ENCODE assay signal across 18 cellular contexts in the genomic region with DNA sequence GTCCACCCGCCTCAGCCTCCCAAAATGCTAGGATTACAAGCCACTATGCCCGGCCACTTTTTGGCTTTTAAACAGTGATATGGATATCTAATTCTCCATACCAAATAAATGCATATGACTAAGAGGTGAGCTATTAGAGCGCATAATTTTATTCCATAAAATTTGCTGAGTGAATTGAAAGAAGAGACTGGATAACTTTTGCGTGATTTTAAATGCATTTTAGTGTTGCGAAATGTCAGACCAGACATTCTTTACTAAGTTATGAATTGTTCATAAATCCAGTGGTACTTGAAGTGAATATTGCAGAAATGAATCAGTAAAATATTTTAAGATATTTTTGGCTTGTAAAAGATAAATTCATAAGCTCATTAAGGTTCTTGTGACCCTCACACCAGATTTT. TPM values are rescaled to one million over a fixed set of nuclear protein-coding genes. Genes with fewer than 3 reads are reported as not detected.
DNase-seq lines count a peak whose midpoint lies in the region; ATAC-seq and TF ChIP-seq lines count a peak whose summit lies in the region.
"Had no signal": no experiment of that assay in that cellular context is flagged by ENCODE, and none has a peak within 500 bp of the region (broad histone marks: within the 10 kb centered on the region; RNA-seq: fewer than 3 reads in every experiment).

No MANE protein-coding gene starts in this region.

- H2AK9ac ChIP-seq in IMR-90 (replicated peaks; ENCODE audit: low read depth, low read length, poor library complexity), result no peak overlapping the region

- H3K79me1 ChIP-seq in IMR-90 (ENCODE audit: low read depth in 1 of 2, low read length in 2 of 2), result peaks cover 10 to 22% of the 10 kb centered on the region in 2 experiments

- H3K36me3 Mint-ChIP-seq in CD14-positive monocyte, result peaks cover 43 to 69% of the 10 kb centered on the region in 2 donors

- POLR2A ChIA-PET in IMR-90 (lab: Charles Lee; ENCODE audit: unreplicated experiment), result no interaction called here

- in situ Hi-C loops in IMR-90 (cut with MboI; ENCODE audit: low sequenced_read_pairs), result no loop called here
- in situ Hi-C loops in astrocyte of the cerebellum (cut with HindIII; ENCODE audit: low sequenced_read_pairs), result no loop called here

- no peak overlapping the region for H3K23ac ChIP-seq in IMR-90 (ENCODE audit: low read depth, low read length)

- no peaks in the 10 kb centered on the region for H3K9me3 Mint-ChIP-seq in CD14-positive monocyte

- H3K4me1 ChIP-seq in IMR-90 (ENCODE audit: control insufficient read depth, insufficient read depth, low read length), result no peaks in the 10 kb centered on the region
- no peaks in the 10 kb centered on the region for H3K4me1 ChIP-seq in adrenal gland (replicated peaks in 1 of 2)

- H4K5ac ChIP-seq in IMR-90 (ENCODE audit: low read depth, low read length), result no peak overlapping the region

- H4K8ac ChIP-seq in IMR-90 (ENCODE audit: low read depth in 2 of 2, low read length in 2 of 2), result no peak overlapping the region

- BruUV-seq in IMR-90 (replicated peaks; lab: Mats Ljungman, UMichigan), result no TSS peak

- TF ChIP-seq POLR2A in IMR-90 (IDR thresholded peaks at IDR 0.05; ENCODE audit: low read depth, low read length) (no peak), adrenal gland (IDR thresholded peaks at IDR 0.05) (no peak)

- H3K4me3 Mint-ChIP-seq in CD14-positive monocyte, result no peak overlapping the region

- H3K9me3 ChIP-seq in IMR-90 (ENCODE audit: control insufficient read depth, insufficient read depth, low read length), result no peaks in the 10 kb centered on the region
- no peaks in the 10 kb centered on the region for H3K9me3 ChIP-seq in adrenal gland (replicated peaks in 1 of 3)

- no peaks in the 10 kb centered on the region for H3K27me3 Mint-ChIP-seq in CD14-positive monocyte (ENCODE audit: low read depth in 3 of 3)

- H3K27me3 ChIP-seq in IMR-90 (ENCODE audit: control insufficient read depth, insufficient read depth, low read length) (no peaks in the 10 kb centered on the region), adrenal gland (no peaks in the 10 kb centered on the region)

- H3K9me1 ChIP-seq in IMR-90 (ENCODE audit: insufficient read depth, low read length), result peaks cover 3% of the 10 kb centered on the region; the same call in 1 of the 2 replicates

- H2BK15ac ChIP-seq in IMR-90 (ENCODE audit: low read depth, low read length), result no peak overlapping the region

- H2BK5ac ChIP-seq in IMR-90 (ENCODE audit: low read depth, low read length, poor library complexity, severe bottlenecking), result no peak overlapping the region

- no peak overlapping the region for H2AFZ ChIP-seq in IMR-90 (replicated peaks; ENCODE audit: low read length, poor library complexity)

- TF ChIP-seq CTCF in IMR-90 (conservative IDR thresholded peaks at IDR 0.05; ENCODE audit: low read depth, low read length) (no peak), astrocyte of the cerebellum (IDR thresholded peaks at IDR 0.05; ENCODE audit: low read depth, low read length, missing control alignments) (no peak), adrenal gland (IDR thresholded peaks at IDR 0.05) (no peak), CD14-positive monocyte (IDR thresholded peaks at IDR 0.05) (no peak)

- no peaks in the 10 kb centered on the region for H4K20me1 ChIP-seq in IMR-90 (ENCODE audit: insufficient read depth, low read length)

- H3K36me3 ChIP-seq in IMR-90 (ENCODE audit: control insufficient read depth, insufficient read depth, low read length), result peaks cover 17% of the 10 kb centered on the region
- peaks cover 0 to 54% of the 10 kb centered on the region in 2 donors for H3K36me3 ChIP-seq in adrenal gland (replicated peaks in 1 of 2)

- H3K27ac Mint-ChIP-seq in CD14-positive monocyte, result no peak overlapping the region

- no peak overlapping the region for H3K4me2 ChIP-seq in IMR-90 (ENCODE audit: low read depth, low read length)

- ATAC-seq in IMR-90 (ENCODE audit: low read depth), result no peak

- H4K91ac ChIP-seq in IMR-90 (ENCODE audit: insufficient read depth, low read depth, low read length), result no peak overlapping the region

- WGBS in IMR-90 (ENCODE audit: extremely low coverage in 2 of 2, insufficient read length in 1 of 2), 2 experiments, result no CpG with 5 or more reads among the region's 5 CpGs
- WGBS in adrenal gland, 4 donors, result 96 to 98% (median 97%) methylated on average over 5 of the region's 5 CpGs

- intact Hi-C loops in IMR-90 (cut with micrococcal nuclease) (no loop called here), adrenal gland (cut with DNase I) (no loop called here), CD14-positive monocyte (cut with micrococcal nuclease) (no loop called here)

- no peak overlapping the region for H2BK120ac ChIP-seq in IMR-90 (ENCODE audit: low read depth, low read length)

- H3K4me1 Mint-ChIP-seq in CD14-positive monocyte, result no peaks in the 10 kb centered on the region

- H3K9ac ChIP-seq in IMR-90 (ENCODE audit: low read depth, low read length), result no peak overlapping the region

- H3K27ac ChIP-seq in IMR-90 (ENCODE audit: insufficient read depth, low read length) (no peak overlapping the region), adrenal gland (no peak overlapping the region)

- H3K4ac ChIP-seq in IMR-90 (ENCODE audit: low read depth, low read length), result no peak overlapping the region

- no peak overlapping the region for H3K18ac ChIP-seq in IMR-90 (ENCODE audit: low read depth, low read length)

- H2BK20ac ChIP-seq in IMR-90 (ENCODE audit: low read depth, low read length), result no peak overlapping the region

- H3K4me3 ChIP-seq in IMR-90 (ENCODE audit: insufficient read depth, low read depth, low read length) (no peak overlapping the region), astrocyte of the cerebellum (ENCODE audit: low read depth, low read length) (no peak overlapping the region), adrenal gland (no peak overlapping the region)

- peak; percentile 30 for DNase-seq in EL
- DNase-seq in IMR-90, result peak; percentile 37
- DNase-seq in astrocyte of the cerebellum (ENCODE audit: low read depth), result peak; percentile 2
- DNase-seq in myocyte (ENCODE audit: low read depth), result peak; percentile 5
- no peak for DNase-seq in adrenal gland
- no peak for DNase-seq in A172 (ENCODE audit: low spot score)
- DNase-seq in CD14-positive monocyte (ENCODE audit: low spot score), result no peak
- DNase-seq: COR-L47, DMS153, H7, Karpas-422, NCI-H1105 treated with DMSO at 0.1 percent for 48 hours, NCI-H187, NCI-H446, NCI-H69, RPMI8226, SIG-M5 had no signal

- no peak overlapping the region for H2AK5ac ChIP-seq in IMR-90 (ENCODE audit: low read depth, low read length)

- CTCF ChIA-PET in IMR-90 (lab: Yijun Ruan, JAX), result no interaction called here

- dilution Hi-C loops in IMR-90 (cut with HindIII; ENCODE audit: low sequenced_read_pairs, unreplicated experiment), result no loop called here

- no peak overlapping the region for H3K56ac ChIP-seq in IMR-90 (ENCODE audit: extremely low read depth, insufficient read depth, low read length)

- H3K14ac ChIP-seq in IMR-90 (replicated peaks; ENCODE audit: low read depth, low read length), result no peak overlapping the region

- no peak for TF ChIP-seq RAD21 in IMR-90 (IDR thresholded peaks at IDR 0.05; ENCODE audit: low read length)

TF ChIP-seq in IMR-90, 13 proteins besides CTCF, POLR2A, EP300 and RAD21:
- TF ChIP-seq MXI1 (IDR thresholded peaks at IDR 0.05; ENCODE audit: borderline replicate concordance, low read depth, low read length) (no peak), CEBPB (IDR thresholded peaks at IDR 0.05; ENCODE audit: low read depth, low read length) (peak; percentile 92)

RNA-seq across cellular contexts. Expression of gene DIP2B, which starts 50.9 kb away (rescaled TPM):
- total RNA-seq in IMR-90 (2012; rRNA removed) (12.9 and 13.9 TPM in 2 replicates), myocyte (20.4 and 25.3 TPM in 2 replicates), adrenal gland (10 to 100 TPM; 17.6 to 46.6 (median 34.0) TPM)
- polyA plus RNA-seq in IMR-90 (2012; rRNA removed) (6.8 and 7.7 TPM in 2 replicates), adrenal gland (10 to 100 TPM in 1 of 3 donors, 1 to 10 TPM in 2; 3.4 to 12.9 (median 5.2) TPM), CD14-positive monocyte (1 to 10 TPM; 3.5 to 6.5 TPM)
- 4.1 and 4.4 TPM in 2 replicates for polyA plus RNA-seq in IMR-90 (2012; cell fraction: cytosol; rRNA removed)
- 6.4 and 11.5 TPM in 2 replicates for polyA plus RNA-seq in IMR-90 (2012; cell fraction: nucleus; rRNA removed; ENCODE audit: low replicate concordance)
- 9.6 TPM for polyA plus RNA-seq in myocyte (2012)
- total RNA-seq in A172 (2014; rRNA removed; shearing (Covaris generic)), result 23.1 and 25.0 TPM in 2 replicates

RNA-seq across cellular contexts. Expression of gene LARP4, which starts 53.2 kb away (rescaled TPM):
- 41.7 and 42.5 TPM in 2 replicates for total RNA-seq in IMR-90 (2012; rRNA removed)
- 8.9 and 11.3 TPM in 2 replicates for polyA plus RNA-seq in IMR-90 (2012; rRNA removed)
- polyA plus RNA-seq in IMR-90 (2012; cell fraction: cytosol; rRNA removed), result 2.5 and 3.1 TPM in 2 replicates
- 1.9 and 13.0 TPM in 2 replicates for polyA plus RNA-seq in IMR-90 (2012; cell fraction: nucleus; rRNA removed; ENCODE audit: low replicate concordance)
- 46.5 and 49.8 TPM in 2 replicates for total RNA-seq in myocyte
- 14.6 TPM for polyA plus RNA-seq in myocyte (2012)
- total RNA-seq in adrenal gland, result 100 to 1,000 TPM in 1 of 8 donors, 10 to 100 TPM in 7; 34.4 to 111 (median 57.1) TPM
- 10 to 100 TPM in 2 of 3 donors, 1 to 10 TPM in 1; 9.4 to 88.3 (median 10.8) TPM for polyA plus RNA-seq in adrenal gland
- total RNA-seq in A172 (2014; rRNA removed; shearing (Covaris generic)), result 34.5 and 47.6 TPM in 2 replicates
- 10 to 100 TPM; 11.7 to 15.8 TPM for polyA plus RNA-seq in CD14-positive monocyte

RNA-seq across cellular contexts. Expression of gene FAM186A, which starts 57.5 kb away (rescaled TPM):
- total RNA-seq in IMR-90 (2012; rRNA removed) (not detected in 2 replicates), myocyte (not detected in 2 replicates), adrenal gland (not detected)
- polyA plus RNA-seq in IMR-90 (2012; rRNA removed) (not detected in 2 replicates), adrenal gland (under 1 TPM in 2 of 3 donors, not detected in 1; 0.03 to 0.08 TPM), CD14-positive monocyte (not detected)
- not detected in 2 replicates for polyA plus RNA-seq in IMR-90 (2012; cell fraction: cytosol; rRNA removed)
- not detected in 2 replicates for polyA plus RNA-seq in IMR-90 (2012; cell fraction: nucleus; rRNA removed; ENCODE audit: low replicate concordance)
- polyA plus RNA-seq in myocyte (2012), result 0.45 TPM
- total RNA-seq in A172 (2014; rRNA removed; shearing (Covaris generic)), result not detected in 2 replicates
- total RNA-seq: H7, OCI-LY7 had no signal

Comparison
In these comparisons a context has a peak if more than half of its experiments do, and no peak if none do; other contexts are left out.
1. DNase-seq: peak in EL (single experiment), IMR-90 (single experiment), astrocyte of the cerebellum (single experiment) and myocyte (single experiment); none in adrenal gland (0 of 7), A172 (single experiment) and CD14-positive monocyte (single experiment).